In the genomic region with DNA sequence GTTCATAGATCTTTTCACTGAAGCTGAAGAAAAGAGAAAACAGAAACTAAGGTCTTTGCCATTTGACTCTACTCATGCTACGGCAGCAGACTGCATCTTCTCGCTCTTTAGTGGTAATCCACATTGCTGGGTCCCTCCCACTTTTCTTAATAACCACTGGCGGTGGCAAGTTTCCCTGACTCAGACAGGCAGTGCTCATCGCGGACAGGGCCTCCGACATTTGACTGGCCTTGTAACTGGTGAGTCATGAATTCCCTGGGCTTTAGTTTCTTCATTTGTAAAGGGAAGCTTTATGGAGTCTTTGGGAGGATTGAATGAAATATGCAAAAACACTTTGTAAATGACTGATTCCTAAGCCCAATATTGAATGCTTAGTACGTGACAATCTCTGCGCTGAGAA, we compare ENCODE assay signal across 11 cellular contexts.
DNase-seq lines count a peak whose midpoint lies in the region; ATAC-seq and TF ChIP-seq lines count a peak whose summit lies in the region.
"Had no signal": no experiment of that assay in that cellular context is flagged by ENCODE, and none has a peak within 500 bp of the region (broad histone marks: within the 10 kb centered on the region; RNA-seq: fewer than 3 reads in every experiment).

No MANE protein-coding gene starts in this region.

- no peak for ATAC-seq in GM21360 (IDR thresholded peaks at IDR 0.05; ENCODE audit: unreplicated experiment)
- no peak for ATAC-seq in HG03025 (IDR thresholded peaks at IDR 0.05; ENCODE audit: low FRiP score, unreplicated experiment)
- ATAC-seq in HG03135 (IDR thresholded peaks at IDR 0.05; ENCODE audit: unreplicated experiment) = no peak
- ATAC-seq: HepG2 had no signal

- no peaks in the 10 kb centered on the region for H3K4me1 ChIP-seq in endodermal cell (ENCODE audit: control insufficient read depth, insufficient read depth, low read length)
- H3K4me1 ChIP-seq: parathyroid adenoma had no signal

- H3K4me3 Mint-ChIP-seq in endodermal cell = no peak overlapping the region

- 53 to 54% methylated on average over 7 to 8 of the region's 8 CpGs for WGBS in endodermal cell (ENCODE audit: insufficient coverage in 1 of 2, insufficient read length in 1 of 2), 2 experiments

- no peak overlapping the region for H3K27ac ChIP-seq in endodermal cell (ENCODE audit: low read depth, low read length)
- H3K27ac ChIP-seq: parathyroid adenoma had no signal

- no peak overlapping the region for H3K27ac Mint-ChIP-seq in endodermal cell

- H3K9me3 ChIP-seq in endodermal cell (ENCODE audit: control insufficient read depth, low read length) = no peaks in the 10 kb centered on the region

- H3K36me3 Mint-ChIP-seq in endodermal cell (ENCODE audit: low read depth) = no peaks in the 10 kb centered on the region

- no peaks in the 10 kb centered on the region for H3K36me3 ChIP-seq in endodermal cell (ENCODE audit: control insufficient read depth, insufficient read depth, low read length)

- H3K27me3 Mint-ChIP-seq in endodermal cell (ENCODE audit: insufficient read depth) = no peaks in the 10 kb centered on the region

- peaks cover 5% of the 10 kb centered on the region for H3K4me1 Mint-ChIP-seq in endodermal cell

- no peaks in the 10 kb centered on the region for H3K27me3 ChIP-seq in endodermal cell (ENCODE audit: control insufficient read depth, insufficient read depth, low read length, poor library complexity, severe bottlenecking)

- H3K4me3 ChIP-seq in endodermal cell (ENCODE audit: low read length) = no peak overlapping the region

- no peak for TF ChIP-seq CTCF in endodermal cell (conservative IDR thresholded peaks at IDR 0.05)

- no peaks in the 10 kb centered on the region for H3K9me3 Mint-ChIP-seq in endodermal cell

- DNase-seq in COLO829 (ENCODE audit: low spot score) (peak; percentile 68), MV-4-11 (lab: John Stamatoyannopoulos, UW) (peak; percentile 58), endodermal cell (peak; percentile 72), mucosa of gallbladder (ENCODE audit: low spot score) (peak; percentile 16), NCI-H1417 treated with DMSO at 0.1 percent for 48 hours (lab: John Stamatoyannopoulos, UW) (no peak)
- DNase-seq: activated T-cell treated with anti-CD3 and anti-CD28 coated beads for 4 hours had no signal

- H3K9ac ChIP-seq in endodermal cell (ENCODE audit: extremely low read depth, low read length, poor library complexity, severe bottlenecking) = no peak overlapping the region
- H3K9ac ChIP-seq: parathyroid adenoma had no signal
